1 cellular context compared by ENCODE assay signal in the genomic region with DNA sequence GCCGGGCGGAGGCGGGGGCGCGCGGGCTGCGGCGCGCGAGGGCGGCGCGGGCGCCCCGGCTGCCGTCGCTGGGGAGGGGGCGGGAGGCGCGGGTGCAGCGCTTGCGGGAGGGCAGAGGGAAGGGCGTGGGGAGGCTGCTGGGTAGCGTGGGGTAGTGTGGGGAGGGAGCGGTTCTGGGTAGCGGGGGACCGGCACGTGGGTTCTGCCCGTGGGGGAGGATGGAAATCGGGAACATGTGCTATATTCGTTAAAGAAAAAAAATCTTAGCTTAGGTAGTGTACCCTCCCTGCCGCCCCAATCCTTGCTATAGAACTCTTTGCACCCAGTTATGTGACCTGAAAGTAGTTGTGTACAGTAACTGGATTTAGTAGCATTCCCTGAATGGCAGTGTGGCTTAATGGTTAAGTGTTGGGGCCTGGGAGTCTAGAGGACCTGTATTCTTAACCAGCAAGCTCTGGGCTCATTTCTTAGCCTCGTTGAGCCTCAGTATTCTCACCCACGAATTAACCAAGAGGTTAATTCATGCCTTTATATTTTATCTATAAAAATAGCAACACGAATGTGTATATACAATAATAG.
A peak's percentile ranks its signal among the peaks of the same experiment; 100 is the strongest.
TF ChIP-seq lines count a peak whose summit lies in the region.

No MANE protein-coding gene starts in this region.

TF ChIP-seq in endothelial cell of umbilical vein, 7 proteins besides CTCF, POLR2A, EP300 and RAD21:
- TF ChIP-seq FOS (IDR thresholded peaks at IDR 0.05; ENCODE audit: borderline replicate concordance, insufficient read depth, low read length) (no peak), JUN (IDR thresholded peaks at IDR 0.05; ENCODE audit: borderline replicate concordance, insufficient read depth, insufficient read length, low read depth) (no peak), POLR2AphosphoS5 (IDR thresholded peaks at IDR 0.05; ENCODE audit: insufficient read depth, low read depth, low read length) (no peak), EZH2 (IDR thresholded peaks at IDR 0.05; ENCODE audit: borderline replicate concordance, low read depth, low read length, severe bottlenecking) (no peak), GATA2 (IDR thresholded peaks at IDR 0.05; ENCODE audit: insufficient read depth, insufficient read length, low read depth, low read length) (no peak), MYC (IDR thresholded peaks at IDR 0.05; ENCODE audit: low read depth, low read length) (no peak)
- TF ChIP-seq, protein P1, sequence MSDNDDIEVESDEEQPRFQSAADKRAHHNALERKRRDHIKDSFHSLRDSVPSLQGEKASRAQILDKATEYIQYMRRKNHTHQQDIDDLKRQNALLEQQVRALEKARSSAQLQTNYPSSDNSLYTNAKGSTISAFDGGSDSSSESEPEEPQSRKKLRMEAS (IDR thresholded peaks at IDR 0.05; ENCODE audit: insufficient read depth, insufficient read length) = peak; percentile 49
